Comparison of ENCODE assay signal across 1 cellular context in genomic region chr17:21275579-21276339, GRCh38.
TF ChIP-seq lines count a peak whose summit lies in the region.

No MANE protein-coding gene starts in this region.

TF ChIP-seq in SK-N-SH, 30 proteins besides CTCF, POLR2A, EP300 and RAD21 (continued from another document):
- TF ChIP-seq, protein P1, sequence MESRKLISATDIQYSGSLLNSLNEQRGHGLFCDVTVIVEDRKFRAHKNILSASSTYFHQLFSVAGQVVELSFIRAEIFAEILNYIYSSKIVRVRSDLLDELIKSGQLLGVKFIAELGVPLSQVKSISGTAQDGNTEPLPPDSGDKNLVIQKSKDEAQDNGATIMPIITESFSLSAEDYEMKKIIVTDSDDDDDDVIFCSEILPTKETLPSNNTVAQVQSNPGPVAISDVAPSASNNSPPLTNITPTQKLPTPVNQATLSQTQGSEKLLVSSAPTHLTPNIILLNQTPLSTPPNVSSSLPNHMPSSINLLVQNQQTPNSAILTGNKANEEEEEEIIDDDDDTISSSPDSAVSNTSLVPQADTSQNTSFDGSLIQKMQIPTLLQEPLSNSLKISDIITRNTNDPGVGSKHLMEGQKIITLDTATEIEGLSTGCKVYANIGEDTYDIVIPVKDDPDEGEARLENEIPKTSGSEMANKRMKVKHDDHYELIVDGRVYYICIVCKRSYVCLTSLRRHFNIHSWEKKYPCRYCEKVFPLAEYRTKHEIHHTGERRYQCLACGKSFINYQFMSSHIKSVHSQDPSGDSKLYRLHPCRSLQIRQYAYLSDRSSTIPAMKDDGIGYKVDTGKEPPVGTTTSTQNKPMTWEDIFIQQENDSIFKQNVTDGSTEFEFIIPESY (IDR thresholded peaks at IDR 0.05; ENCODE audit: borderline replicate concordance, low read depth): no peak
- TF ChIP-seq JUND (IDR thresholded peaks at IDR 0.05) (no peak), FOSL2 (IDR thresholded peaks at IDR 0.05; ENCODE audit: borderline replicate concordance, low read depth) (no peak), TEAD4 (IDR thresholded peaks at IDR 0.05; ENCODE audit: borderline replicate concordance, insufficient read depth) (no peak), ELF1 (IDR thresholded peaks at IDR 0.05) (no peak), FOXJ3 (CRISPR knock-in tag; IDR thresholded peaks at IDR 0.05) (no peak), TCF12 (IDR thresholded peaks at IDR 0.05) (no peak), SMC3 (IDR thresholded peaks at IDR 0.05; ENCODE audit: low read depth, low read length) (no peak), SIN3A (IDR thresholded peaks at IDR 0.05; ENCODE audit: borderline replicate concordance, low read depth, low read length) (no peak), USF1 (IDR thresholded peaks at IDR 0.05; ENCODE audit: borderline replicate concordance, low read depth) (peak; percentile 97), PBX3 (IDR thresholded peaks at IDR 0.05) (no peak)
- TF ChIP-seq, protein P2, sequence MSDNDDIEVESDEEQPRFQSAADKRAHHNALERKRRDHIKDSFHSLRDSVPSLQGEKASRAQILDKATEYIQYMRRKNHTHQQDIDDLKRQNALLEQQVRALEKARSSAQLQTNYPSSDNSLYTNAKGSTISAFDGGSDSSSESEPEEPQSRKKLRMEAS (IDR thresholded peaks at IDR 0.05; ENCODE audit: low read depth): peak; percentile 74
- TF ChIP-seq, protein P3, sequence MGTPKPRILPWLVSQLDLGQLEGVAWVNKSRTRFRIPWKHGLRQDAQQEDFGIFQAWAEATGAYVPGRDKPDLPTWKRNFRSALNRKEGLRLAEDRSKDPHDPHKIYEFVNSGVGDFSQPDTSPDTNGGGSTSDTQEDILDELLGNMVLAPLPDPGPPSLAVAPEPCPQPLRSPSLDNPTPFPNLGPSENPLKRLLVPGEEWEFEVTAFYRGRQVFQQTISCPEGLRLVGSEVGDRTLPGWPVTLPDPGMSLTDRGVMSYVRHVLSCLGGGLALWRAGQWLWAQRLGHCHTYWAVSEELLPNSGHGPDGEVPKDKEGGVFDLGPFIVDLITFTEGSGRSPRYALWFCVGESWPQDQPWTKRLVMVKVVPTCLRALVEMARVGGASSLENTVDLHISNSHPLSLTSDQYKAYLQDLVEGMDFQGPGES (IDR thresholded peaks at IDR 0.05; ENCODE audit: low read depth, low read length): peak; percentile 3; the same call in 1 of the 2 replicates
- TF ChIP-seq, protein P4, sequence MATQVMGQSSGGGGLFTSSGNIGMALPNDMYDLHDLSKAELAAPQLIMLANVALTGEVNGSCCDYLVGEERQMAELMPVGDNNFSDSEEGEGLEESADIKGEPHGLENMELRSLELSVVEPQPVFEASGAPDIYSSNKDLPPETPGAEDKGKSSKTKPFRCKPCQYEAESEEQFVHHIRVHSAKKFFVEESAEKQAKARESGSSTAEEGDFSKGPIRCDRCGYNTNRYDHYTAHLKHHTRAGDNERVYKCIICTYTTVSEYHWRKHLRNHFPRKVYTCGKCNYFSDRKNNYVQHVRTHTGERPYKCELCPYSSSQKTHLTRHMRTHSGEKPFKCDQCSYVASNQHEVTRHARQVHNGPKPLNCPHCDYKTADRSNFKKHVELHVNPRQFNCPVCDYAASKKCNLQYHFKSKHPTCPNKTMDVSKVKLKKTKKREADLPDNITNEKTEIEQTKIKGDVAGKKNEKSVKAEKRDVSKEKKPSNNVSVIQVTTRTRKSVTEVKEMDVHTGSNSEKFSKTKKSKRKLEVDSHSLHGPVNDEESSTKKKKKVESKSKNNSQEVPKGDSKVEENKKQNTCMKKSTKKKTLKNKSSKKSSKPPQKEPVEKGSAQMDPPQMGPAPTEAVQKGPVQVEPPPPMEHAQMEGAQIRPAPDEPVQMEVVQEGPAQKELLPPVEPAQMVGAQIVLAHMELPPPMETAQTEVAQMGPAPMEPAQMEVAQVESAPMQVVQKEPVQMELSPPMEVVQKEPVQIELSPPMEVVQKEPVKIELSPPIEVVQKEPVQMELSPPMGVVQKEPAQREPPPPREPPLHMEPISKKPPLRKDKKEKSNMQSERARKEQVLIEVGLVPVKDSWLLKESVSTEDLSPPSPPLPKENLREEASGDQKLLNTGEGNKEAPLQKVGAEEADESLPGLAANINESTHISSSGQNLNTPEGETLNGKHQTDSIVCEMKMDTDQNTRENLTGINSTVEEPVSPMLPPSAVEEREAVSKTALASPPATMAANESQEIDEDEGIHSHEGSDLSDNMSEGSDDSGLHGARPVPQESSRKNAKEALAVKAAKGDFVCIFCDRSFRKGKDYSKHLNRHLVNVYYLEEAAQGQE (IDR thresholded peaks at IDR 0.05; ENCODE audit: low read depth, low read length): no peak
